13 cellular contexts compared by ENCODE assay signal in genomic region chr5:59040804-59041201, GRCh38.
DNase-seq lines count a peak whose midpoint lies in the region; ATAC-seq and TF ChIP-seq lines count a peak whose summit lies in the region.
"Had no signal": no experiment of that assay in that cellular context is flagged by ENCODE, and none has a peak within 500 bp of the region (broad histone marks: within the 10 kb centered on the region; RNA-seq: fewer than 3 reads in every experiment).

No MANE protein-coding gene starts in this region.

- no peaks in the 10 kb centered on the region for H3K9me3 ChIP-seq in CD8-positive, alpha-beta T cell (ENCODE audit: low read length)
- no peaks in the 10 kb centered on the region for H3K9me3 ChIP-seq in naive thymus-derived CD4-positive, alpha-beta T cell (ENCODE audit: control insufficient read depth in 2 of 3, low read length in 3 of 3)
- H3K9me3 ChIP-seq: MG63 had no signal

- no peaks in the 10 kb centered on the region for H3K9me3 Mint-ChIP-seq in CD8-positive, alpha-beta T cell
- peaks cover 3% of the 10 kb centered on the region; the same call in 1 of the 2 replicates for H3K9me3 Mint-ChIP-seq in WTC11
- peaks cover 0 to 3% (median 0%) of the 10 kb centered on the region in 11 donors for H3K9me3 Mint-ChIP-seq in naive thymus-derived CD4-positive, alpha-beta T cell
- H3K9me3 Mint-ChIP-seq in stimulated activated naive B cell treated with anti-CD40 and anti-IgM and Interleukin-4, amounts not matched to agents 10 μg/mL and 1 μg/mL and 100 μg/mL, for 72 hours, result no peaks in the 10 kb centered on the region

- no peaks in the 10 kb centered on the region for H3K36me3 ChIP-seq in ACC112 (ENCODE audit: insufficient read depth, low read length)
- H3K36me3 ChIP-seq in CD8-positive, alpha-beta T cell (ENCODE audit: insufficient read depth, low read length), result no peaks in the 10 kb centered on the region
- H3K36me3 ChIP-seq in naive thymus-derived CD4-positive, alpha-beta T cell (ENCODE audit: control insufficient read depth in 2 of 3, insufficient read depth in 3 of 3, low read length in 3 of 3), result peaks cover 0 to 11% (median 0%) of the 10 kb centered on the region in 3 experiments
- H3K36me3 ChIP-seq: MG63 had no signal

- peaks cover 18% of the 10 kb centered on the region for H3K36me3 Mint-ChIP-seq in CD8-positive, alpha-beta T cell
- no peaks in the 10 kb centered on the region for H3K36me3 Mint-ChIP-seq in WTC11
- peaks cover 0 to 31% (median 0%) of the 10 kb centered on the region in 5 donors for H3K36me3 Mint-ChIP-seq in naive thymus-derived CD4-positive, alpha-beta T cell
- peaks cover 2 to 3% of the 10 kb centered on the region in 2 donors for H3K36me3 Mint-ChIP-seq in stimulated activated naive B cell treated with anti-CD40 and anti-IgM and Interleukin-4, amounts not matched to agents 10 μg/mL and 1 μg/mL and 100 μg/mL, for 72 hours

- H3K4me3 Mint-ChIP-seq in CD8-positive, alpha-beta T cell, result no peak overlapping the region
- H3K4me3 Mint-ChIP-seq in WTC11, result peak overlapping the region; percentile 87; the same call in 1 of the 2 replicates
- peak overlapping the region; percentile 83 to 98 (median 96) for H3K4me3 Mint-ChIP-seq in naive thymus-derived CD4-positive, alpha-beta T cell
- H3K4me3 Mint-ChIP-seq in stimulated activated naive B cell treated with anti-CD40 and anti-IgM and Interleukin-4, amounts not matched to agents 10 μg/mL and 1 μg/mL and 100 μg/mL, for 72 hours, result no peak overlapping the region

- DNase-seq in CD8-positive, alpha-beta T cell, result no peak
- DNase-seq in WTC11 (ENCODE audit: low spot score), result no peak
- DNase-seq in naive thymus-derived CD4-positive, alpha-beta T cell, result no peak
- DNase-seq in stimulated activated naive B cell treated with anti-CD40 and anti-IgM and Interleukin-4, amounts not matched to agents 10 μg/mL and 1 μg/mL and 100 μg/mL, for 72 hours, result no peak
- DNase-seq: amygdala, cortex of kidney, MG63, PC-3, posterior cingulate gyrus had no signal

- H3K27ac Mint-ChIP-seq in CD8-positive, alpha-beta T cell, result peak overlapping the region; percentile 99
- H3K27ac Mint-ChIP-seq in WTC11, result no peak overlapping the region
- H3K27ac Mint-ChIP-seq in naive thymus-derived CD4-positive, alpha-beta T cell, result peak overlapping the region; percentile 90 to 100 (median 98)
- no peak overlapping the region for H3K27ac Mint-ChIP-seq in stimulated activated naive B cell treated with anti-CD40 and anti-IgM and Interleukin-4, amounts not matched to agents 10 μg/mL and 1 μg/mL and 100 μg/mL, for 72 hours

- H3K4me1 ChIP-seq in ACC112 (ENCODE audit: control insufficient read depth, insufficient read depth, low read length, unreplicated experiment), result peaks cover 37% of the 10 kb centered on the region
- peaks cover 29% of the 10 kb centered on the region for H3K4me1 ChIP-seq in CD8-positive, alpha-beta T cell (ENCODE audit: insufficient read depth, low read length)
- H3K4me1 ChIP-seq in naive thymus-derived CD4-positive, alpha-beta T cell (ENCODE audit: control insufficient read depth in 2 of 2, insufficient read depth in 2 of 2, low read length in 2 of 2), result peaks cover 12 to 20% of the 10 kb centered on the region in 2 donors

- H3K4me1 Mint-ChIP-seq in CD8-positive, alpha-beta T cell (ENCODE audit: low read depth), result peaks cover 44% of the 10 kb centered on the region
- peaks cover 22% of the 10 kb centered on the region for H3K4me1 Mint-ChIP-seq in WTC11
- H3K4me1 Mint-ChIP-seq in naive thymus-derived CD4-positive, alpha-beta T cell, result peaks cover 25 to 49% (median 43%) of the 10 kb centered on the region in 7 donors
- H3K4me1 Mint-ChIP-seq in stimulated activated naive B cell treated with anti-CD40 and anti-IgM and Interleukin-4, amounts not matched to agents 10 μg/mL and 1 μg/mL and 100 μg/mL, for 72 hours, result peaks cover 10 to 36% of the 10 kb centered on the region in 2 donors

- no peak for ATAC-seq in CD8-positive, alpha-beta T cell
- ATAC-seq in WTC11 (no peak), GM21360 (IDR thresholded peaks at IDR 0.05; ENCODE audit: unreplicated experiment) (no peak), GM21367 (IDR thresholded peaks at IDR 0.05; ENCODE audit: unreplicated experiment) (no peak)
- ATAC-seq in naive thymus-derived CD4-positive, alpha-beta T cell, result no peak
- ATAC-seq in stimulated activated naive B cell treated with anti-CD40 and anti-IgM and Interleukin-4, amounts not matched to agents 10 μg/mL and 1 μg/mL and 100 μg/mL, for 72 hours (replicated peaks), result no peak
- ATAC-seq: HCT116, PC-3 had no signal

- peak overlapping the region; percentile 88; the same call in 1 of the 2 replicates for H3K27ac ChIP-seq in ACC112 (ENCODE audit: low read depth, low read length)
- H3K27ac ChIP-seq in CD8-positive, alpha-beta T cell (ENCODE audit: low read depth, low read length), result no peak overlapping the region
- peak overlapping the region; percentile 86 for H3K27ac ChIP-seq in naive thymus-derived CD4-positive, alpha-beta T cell (ENCODE audit: low read depth, low read length)

- CTCF ChIA-PET in CD8-positive, alpha-beta T cell (lab: Charles Lee), result interaction anchor here (0.7 to 2.9 kb wide), 4 partner anchors 87 to 134 kb away, joined by 3 to 22 read pairs (median 4); no protein-coding TSS in a partner anchor
- CTCF ChIA-PET in WTC11 (lab: Charles Lee), result interaction anchor here (0.6 kb wide), 1 partner anchor 663 kb away, joined by 5 read pairs; no protein-coding TSS in a partner anchor
- CTCF ChIA-PET in naive thymus-derived CD4-positive, alpha-beta T cell (lab: Charles Lee), result interaction anchor here (0.6 to 2.5 kb wide), 5 partner anchors 24 to 94 kb away, joined by 3 to 14 read pairs (median 4); no protein-coding TSS in a partner anchor

- POLR2A ChIA-PET in CD8-positive, alpha-beta T cell (lab: Charles Lee), result interaction anchor here (1.9 to 2.4 kb wide), 2 partner anchors 83 to 87 kb away, joined by 6 to 17 read pairs; no protein-coding TSS in a partner anchor
- POLR2A ChIA-PET in WTC11 (lab: Charles Lee), result no interaction called here
- POLR2A ChIA-PET in naive thymus-derived CD4-positive, alpha-beta T cell (lab: Charles Lee), result interaction anchor here (0.5 to 3.5 kb wide), 6 partner anchors 12 to 121 kb away, joined by 3 to 33 read pairs (median 4); no protein-coding TSS in a partner anchor

- no peaks in the 10 kb centered on the region for H3K27me3 ChIP-seq in ACC112 (ENCODE audit: insufficient read depth, low read length)
- no peaks in the 10 kb centered on the region for H3K27me3 ChIP-seq in CD8-positive, alpha-beta T cell (ENCODE audit: insufficient read depth, low read length)
- no peaks in the 10 kb centered on the region for H3K27me3 ChIP-seq in naive thymus-derived CD4-positive, alpha-beta T cell (ENCODE audit: control insufficient read depth in 2 of 2, insufficient read depth in 2 of 2, low read length in 2 of 2)
- H3K27me3 ChIP-seq: MG63 had no signal

- no peak overlapping the region for H2AFZ ChIP-seq in ACC112 (ENCODE audit: low read length, unreplicated experiment)

- H3K4me3 ChIP-seq in ACC112 (ENCODE audit: low read depth, low read length), result peak overlapping the region; percentile 90; the same call in 1 of the 2 replicates
- no peak overlapping the region for H3K4me3 ChIP-seq in CD8-positive, alpha-beta T cell (ENCODE audit: low read depth, low read length)
- no peak overlapping the region for H3K4me3 ChIP-seq in naive thymus-derived CD4-positive, alpha-beta T cell (ENCODE audit: low read length)
- H3K4me3 ChIP-seq: MG63 had no signal

- no peaks in the 10 kb centered on the region for H3K27me3 Mint-ChIP-seq in CD8-positive, alpha-beta T cell (ENCODE audit: low read depth)
- peaks cover 52% of the 10 kb centered on the region for H3K27me3 Mint-ChIP-seq in WTC11 (ENCODE audit: low read depth)
- no peaks in the 10 kb centered on the region for H3K27me3 Mint-ChIP-seq in naive thymus-derived CD4-positive, alpha-beta T cell
- H3K27me3 Mint-ChIP-seq in stimulated activated naive B cell treated with anti-CD40 and anti-IgM and Interleukin-4, amounts not matched to agents 10 μg/mL and 1 μg/mL and 100 μg/mL, for 72 hours, result peaks cover 15 to 20% of the 10 kb centered on the region in 2 donors

- no peak for TF ChIP-seq CTCF in CD8-positive, alpha-beta T cell (IDR thresholded peaks at IDR 0.05)
- TF ChIP-seq CTCF in WTC11 (IDR thresholded peaks at IDR 0.05), result no peak

- intact Hi-C loops in CD8-positive, alpha-beta T cell (cut with DNase I, micrococcal nuclease), result loop anchor here in 1 of 2 experiments (2.0 kb wide), 1 partner anchor 18 kb away; no protein-coding TSS in a partner anchor
- intact Hi-C loops in naive thymus-derived CD4-positive, alpha-beta T cell (cut with micrococcal nuclease), result no loop called here

- H3K79me2 ChIP-seq in ACC112 (ENCODE audit: control insufficient read depth, insufficient read depth, low read length, unreplicated experiment), result peaks cover 32% of the 10 kb centered on the region

TF ChIP-seq in WTC11, 78 proteins besides CTCF, POLR2A, EP300 and RAD21 (continues in another document):
- no peak for TF ChIP-seq FOXJ3 (CRISPR knock-in tag; IDR thresholded peaks at IDR 0.05; ENCODE audit: borderline replicate concordance)
- TF ChIP-seq IRF1 (CRISPR knock-in tag; IDR thresholded peaks at IDR 0.05), result no peak
- TF ChIP-seq ZNF263 (CRISPR knock-in tag; IDR thresholded peaks at IDR 0.05; ENCODE audit: low read depth), result no peak
- no peak for TF ChIP-seq STAT6 (CRISPR knock-in tag; conservative IDR thresholded peaks at IDR 0.05; ENCODE audit: low read depth)

Comparison
In these comparisons a context has a peak if more than half of its experiments do, and no peak if none do; other contexts are left out.
1. H3K27ac Mint-ChIP-seq: peak in CD8-positive, alpha-beta T cell (single experiment) and naive thymus-derived CD4-positive, alpha-beta T cell (9 of 9); none in WTC11 (single experiment) and stimulated activated naive B cell treated with anti-CD40 and anti-IgM and Interleukin-4, amounts not matched to agents 10 μg/mL and 1 μg/mL and 100 μg/mL, for 72 hours (single experiment).
2. H3K4me3 Mint-ChIP-seq: peak in WTC11 (single experiment) and naive thymus-derived CD4-positive, alpha-beta T cell (10 of 10); none in CD8-positive, alpha-beta T cell (single experiment) and stimulated activated naive B cell treated with anti-CD40 and anti-IgM and Interleukin-4, amounts not matched to agents 10 μg/mL and 1 μg/mL and 100 μg/mL, for 72 hours (0 of 2).